In the genomic region with DNA sequence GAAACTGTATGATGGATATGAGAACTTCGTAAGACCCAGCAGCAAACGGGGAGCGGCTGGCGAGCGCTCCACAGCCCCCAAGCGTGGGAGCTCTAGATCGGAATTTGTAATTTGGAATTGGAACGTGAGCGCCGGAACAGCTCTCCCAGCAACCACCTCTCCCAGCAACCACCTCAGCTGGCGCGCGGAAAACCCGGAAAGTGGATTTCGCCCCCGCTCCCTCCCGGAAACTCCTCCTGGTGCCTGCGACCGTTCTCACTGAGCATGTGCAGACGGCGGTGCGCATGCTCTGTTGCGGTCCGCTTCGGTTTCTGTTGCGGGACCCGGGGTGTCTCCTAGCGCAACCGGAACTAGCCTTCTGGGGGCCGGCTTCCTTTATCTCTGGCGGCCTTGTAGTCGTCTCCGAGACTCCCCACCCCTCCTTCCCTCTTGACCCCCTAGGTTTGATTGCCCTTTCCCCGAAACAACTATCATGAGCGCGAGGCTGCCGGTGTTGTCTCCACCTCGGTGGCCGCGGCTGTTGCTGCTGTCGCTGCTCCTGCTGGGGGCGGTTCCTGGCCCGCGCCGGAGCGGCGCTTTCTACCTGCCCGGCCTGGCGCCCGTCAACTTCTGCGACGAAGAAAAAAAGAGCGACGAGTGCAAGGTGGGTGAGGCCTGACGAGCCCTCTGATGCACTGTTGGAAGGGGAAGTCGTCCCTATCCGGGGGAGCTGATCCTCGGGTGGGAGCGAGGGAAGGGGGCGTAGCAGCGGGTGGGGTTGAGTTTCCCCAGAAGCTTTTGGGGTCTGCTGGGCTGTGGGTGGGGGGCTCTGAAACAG, we compare ENCODE assay signal across 1 cellular context.
TF ChIP-seq lines count a peak whose summit lies in the region.

A gene with protein sequence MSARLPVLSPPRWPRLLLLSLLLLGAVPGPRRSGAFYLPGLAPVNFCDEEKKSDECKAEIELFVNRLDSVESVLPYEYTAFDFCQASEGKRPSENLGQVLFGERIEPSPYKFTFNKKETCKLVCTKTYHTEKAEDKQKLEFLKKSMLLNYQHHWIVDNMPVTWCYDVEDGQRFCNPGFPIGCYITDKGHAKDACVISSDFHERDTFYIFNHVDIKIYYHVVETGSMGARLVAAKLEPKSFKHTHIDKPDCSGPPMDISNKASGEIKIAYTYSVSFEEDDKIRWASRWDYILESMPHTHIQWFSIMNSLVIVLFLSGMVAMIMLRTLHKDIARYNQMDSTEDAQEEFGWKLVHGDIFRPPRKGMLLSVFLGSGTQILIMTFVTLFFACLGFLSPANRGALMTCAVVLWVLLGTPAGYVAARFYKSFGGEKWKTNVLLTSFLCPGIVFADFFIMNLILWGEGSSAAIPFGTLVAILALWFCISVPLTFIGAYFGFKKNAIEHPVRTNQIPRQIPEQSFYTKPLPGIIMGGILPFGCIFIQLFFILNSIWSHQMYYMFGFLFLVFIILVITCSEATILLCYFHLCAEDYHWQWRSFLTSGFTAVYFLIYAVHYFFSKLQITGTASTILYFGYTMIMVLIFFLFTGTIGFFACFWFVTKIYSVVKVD (plus strand): TSS at position 338 of the 817 bp plus-strand sequence. CDS start 135 bp downstream, at position 473.

TF ChIP-seq in K562, 482 proteins besides CTCF, POLR2A, EP300 and RAD21 (continued from another document and continues in another):
- TF ChIP-seq, protein P1, sequence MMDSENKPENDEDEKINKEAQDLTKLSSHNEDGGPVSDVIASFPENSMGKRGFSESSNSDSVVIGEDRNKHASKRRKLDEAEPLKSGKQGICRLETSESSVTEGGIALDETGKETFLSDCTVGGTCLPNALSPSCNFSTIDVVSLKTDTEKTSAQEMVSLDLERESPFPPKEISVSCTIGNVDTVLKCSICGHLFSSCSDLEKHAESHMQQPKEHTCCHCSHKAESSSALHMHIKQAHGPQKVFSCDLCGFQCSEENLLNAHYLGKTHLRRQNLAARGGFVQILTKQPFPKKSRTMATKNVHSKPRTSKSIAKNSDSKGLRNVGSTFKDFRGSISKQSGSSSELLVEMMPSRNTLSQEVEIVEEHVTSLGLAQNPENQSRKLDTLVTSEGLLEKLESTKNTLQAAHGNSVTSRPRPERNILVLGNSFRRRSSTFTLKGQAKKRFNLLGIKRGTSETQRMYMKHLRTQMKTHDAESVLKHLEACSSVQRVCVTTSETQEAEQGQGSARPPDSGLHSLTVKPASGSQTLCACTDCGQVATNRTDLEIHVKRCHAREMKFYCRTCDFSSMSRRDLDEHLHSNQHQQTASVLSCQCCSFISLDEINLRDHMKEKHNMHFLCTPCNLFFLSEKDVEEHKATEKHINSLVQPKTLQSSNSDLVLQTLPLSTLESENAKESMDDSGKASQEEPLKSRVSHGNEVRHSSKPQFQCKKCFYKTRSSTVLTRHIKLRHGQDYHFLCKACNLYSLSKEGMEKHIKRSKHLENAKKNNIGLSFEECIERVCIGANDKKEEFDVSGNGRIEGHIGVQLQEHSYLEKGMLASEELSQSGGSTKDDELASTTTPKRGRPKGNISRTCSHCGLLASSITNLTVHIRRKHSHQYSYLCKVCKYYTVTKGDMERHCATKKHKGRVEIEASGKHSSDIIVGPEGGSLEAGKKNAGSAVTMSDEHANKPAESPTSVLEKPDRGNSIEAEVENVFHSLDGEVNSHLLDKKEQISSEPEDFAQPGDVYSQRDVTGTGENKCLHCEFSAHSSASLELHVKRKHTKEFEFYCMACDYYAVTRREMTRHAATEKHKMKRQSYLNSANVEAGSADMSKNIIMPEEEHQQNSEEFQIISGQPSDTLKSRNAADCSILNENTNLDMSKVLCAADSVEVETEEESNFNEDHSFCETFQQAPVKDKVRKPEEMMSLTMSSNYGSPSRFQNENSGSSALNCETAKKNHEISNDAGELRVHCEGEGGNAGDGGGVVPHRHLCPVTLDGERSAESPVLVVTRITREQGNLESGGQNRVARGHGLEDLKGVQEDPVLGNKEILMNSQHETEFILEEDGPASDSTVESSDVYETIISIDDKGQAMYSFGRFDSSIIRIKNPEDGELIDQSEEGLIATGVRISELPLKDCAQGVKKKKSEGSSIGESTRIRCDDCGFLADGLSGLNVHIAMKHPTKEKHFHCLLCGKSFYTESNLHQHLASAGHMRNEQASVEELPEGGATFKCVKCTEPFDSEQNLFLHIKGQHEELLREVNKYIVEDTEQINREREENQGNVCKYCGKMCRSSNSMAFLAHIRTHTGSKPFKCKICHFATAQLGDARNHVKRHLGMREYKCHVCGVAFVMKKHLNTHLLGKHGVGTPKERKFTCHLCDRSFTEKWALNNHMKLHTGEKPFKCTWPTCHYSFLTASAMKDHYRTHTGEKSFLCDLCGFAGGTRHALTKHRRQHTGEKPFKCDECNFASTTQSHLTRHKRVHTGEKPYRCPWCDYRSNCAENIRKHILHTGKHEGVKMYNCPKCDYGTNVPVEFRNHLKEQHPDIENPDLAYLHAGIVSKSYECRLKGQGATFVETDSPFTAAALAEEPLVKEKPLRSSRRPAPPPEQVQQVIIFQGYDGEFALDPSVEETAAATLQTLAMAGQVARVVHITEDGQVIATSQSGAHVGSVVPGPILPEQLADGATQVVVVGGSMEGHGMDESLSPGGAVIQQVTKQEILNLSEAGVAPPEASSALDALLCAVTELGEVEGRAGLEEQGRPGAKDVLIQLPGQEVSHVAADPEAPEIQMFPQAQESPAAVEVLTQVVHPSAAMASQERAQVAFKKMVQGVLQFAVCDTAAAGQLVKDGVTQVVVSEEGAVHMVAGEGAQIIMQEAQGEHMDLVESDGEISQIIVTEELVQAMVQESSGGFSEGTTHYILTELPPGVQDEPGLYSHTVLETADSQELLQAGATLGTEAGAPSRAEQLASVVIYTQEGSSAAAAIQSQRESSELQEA (IDR thresholded peaks at IDR 0.05; ENCODE audit: low read depth): no peak
- TF ChIP-seq, protein P2, sequence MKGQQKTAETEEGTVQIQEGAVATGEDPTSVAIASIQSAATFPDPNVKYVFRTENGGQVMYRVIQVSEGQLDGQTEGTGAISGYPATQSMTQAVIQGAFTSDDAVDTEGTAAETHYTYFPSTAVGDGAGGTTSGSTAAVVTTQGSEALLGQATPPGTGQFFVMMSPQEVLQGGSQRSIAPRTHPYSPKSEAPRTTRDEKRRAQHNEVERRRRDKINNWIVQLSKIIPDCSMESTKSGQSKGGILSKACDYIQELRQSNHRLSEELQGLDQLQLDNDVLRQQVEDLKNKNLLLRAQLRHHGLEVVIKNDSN (CRISPR knock-in tag; IDR thresholded peaks at IDR 0.05): no peak
- peak; percentile 36; the same call in 1 of the 2 replicates for TF ChIP-seq SPI1 (IDR thresholded peaks at IDR 0.05; ENCODE audit: borderline replicate concordance, low read depth, low read length)
- no peak for TF ChIP-seq CCNT2 (IDR thresholded peaks at IDR 0.05; ENCODE audit: borderline replicate concordance, extremely low read depth, insufficient read length, low read depth, low read length)
- TF ChIP-seq TFAP4 (CRISPR knock-in tag; IDR thresholded peaks at IDR 0.05; ENCODE audit: borderline replicate concordance): peak; percentile 94
- no peak for TF ChIP-seq FOSL1 (tag; conservative IDR thresholded peaks at IDR 0.05)
- no peak for TF ChIP-seq ZNF23 (CRISPR knock-in tag; IDR thresholded peaks at IDR 0.05)
- no peak for TF ChIP-seq ARNT (IDR thresholded peaks at IDR 0.05)
- no peak for TF ChIP-seq MTA3 (IDR thresholded peaks at IDR 0.05; ENCODE audit: borderline replicate concordance)
- TF ChIP-seq ZNF586 (CRISPR knock-in tag; conservative IDR thresholded peaks at IDR 0.05): no peak
- TF ChIP-seq, protein P3, sequence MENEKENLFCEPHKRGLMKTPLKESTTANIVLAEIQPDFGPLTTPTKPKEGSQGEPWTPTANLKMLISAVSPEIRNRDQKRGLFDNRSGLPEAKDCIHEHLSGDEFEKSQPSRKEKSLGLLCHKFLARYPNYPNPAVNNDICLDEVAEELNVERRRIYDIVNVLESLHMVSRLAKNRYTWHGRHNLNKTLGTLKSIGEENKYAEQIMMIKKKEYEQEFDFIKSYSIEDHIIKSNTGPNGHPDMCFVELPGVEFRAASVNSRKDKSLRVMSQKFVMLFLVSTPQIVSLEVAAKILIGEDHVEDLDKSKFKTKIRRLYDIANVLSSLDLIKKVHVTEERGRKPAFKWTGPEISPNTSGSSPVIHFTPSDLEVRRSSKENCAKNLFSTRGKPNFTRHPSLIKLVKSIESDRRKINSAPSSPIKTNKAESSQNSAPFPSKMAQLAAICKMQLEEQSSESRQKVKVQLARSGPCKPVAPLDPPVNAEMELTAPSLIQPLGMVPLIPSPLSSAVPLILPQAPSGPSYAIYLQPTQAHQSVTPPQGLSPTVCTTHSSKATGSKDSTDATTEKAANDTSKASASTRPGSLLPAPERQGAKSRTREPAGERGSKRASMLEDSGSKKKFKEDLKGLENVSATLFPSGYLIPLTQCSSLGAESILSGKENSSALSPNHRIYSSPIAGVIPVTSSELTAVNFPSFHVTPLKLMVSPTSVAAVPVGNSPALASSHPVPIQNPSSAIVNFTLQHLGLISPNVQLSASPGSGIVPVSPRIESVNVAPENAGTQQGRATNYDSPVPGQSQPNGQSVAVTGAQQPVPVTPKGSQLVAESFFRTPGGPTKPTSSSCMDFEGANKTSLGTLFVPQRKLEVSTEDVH (IDR thresholded peaks at IDR 0.05; ENCODE audit: low read depth, partially characterized antibody): peak; percentile 58
- TF ChIP-seq, protein P4, sequence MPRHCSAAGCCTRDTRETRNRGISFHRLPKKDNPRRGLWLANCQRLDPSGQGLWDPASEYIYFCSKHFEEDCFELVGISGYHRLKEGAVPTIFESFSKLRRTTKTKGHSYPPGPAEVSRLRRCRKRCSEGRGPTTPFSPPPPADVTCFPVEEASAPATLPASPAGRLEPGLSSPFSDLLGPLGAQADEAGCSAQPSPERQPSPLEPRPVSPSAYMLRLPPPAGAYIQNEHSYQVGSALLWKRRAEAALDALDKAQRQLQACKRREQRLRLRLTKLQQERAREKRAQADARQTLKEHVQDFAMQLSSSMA (CRISPR knock-in tag; IDR thresholded peaks at IDR 0.05): no peak
- TF ChIP-seq ATF6 (CRISPR knock-in tag; IDR thresholded peaks at IDR 0.05): no peak
- TF ChIP-seq HNRNPLL (IDR thresholded peaks at IDR 0.05; ENCODE audit: low read depth, low read length, poor library complexity, severe bottlenecking): peak; percentile 68
- no peak for TF ChIP-seq SIRT6 (IDR thresholded peaks at IDR 0.05; ENCODE audit: low read depth, low read length)
- TF ChIP-seq PBX2 (CRISPR knock-in tag; IDR thresholded peaks at IDR 0.05; ENCODE audit: low read depth): no peak
- no peak for TF ChIP-seq PBX2 (tag; conservative IDR thresholded peaks at IDR 0.05; ENCODE audit: low read depth)
- TF ChIP-seq E2F3 (CRISPR knock-in tag; IDR thresholded peaks at IDR 0.05): no peak
- TF ChIP-seq ZNF436 (CRISPR knock-in tag; IDR thresholded peaks at IDR 0.05): no peak
- TF ChIP-seq, protein P5, sequence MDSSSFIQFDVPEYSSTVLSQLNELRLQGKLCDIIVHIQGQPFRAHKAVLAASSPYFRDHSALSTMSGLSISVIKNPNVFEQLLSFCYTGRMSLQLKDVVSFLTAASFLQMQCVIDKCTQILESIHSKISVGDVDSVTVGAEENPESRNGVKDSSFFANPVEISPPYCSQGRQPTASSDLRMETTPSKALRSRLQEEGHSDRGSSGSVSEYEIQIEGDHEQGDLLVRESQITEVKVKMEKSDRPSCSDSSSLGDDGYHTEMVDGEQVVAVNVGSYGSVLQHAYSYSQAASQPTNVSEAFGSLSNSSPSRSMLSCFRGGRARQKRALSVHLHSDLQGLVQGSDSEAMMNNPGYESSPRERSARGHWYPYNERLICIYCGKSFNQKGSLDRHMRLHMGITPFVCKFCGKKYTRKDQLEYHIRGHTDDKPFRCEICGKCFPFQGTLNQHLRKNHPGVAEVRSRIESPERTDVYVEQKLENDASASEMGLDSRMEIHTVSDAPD (CRISPR knock-in tag; IDR thresholded peaks at IDR 0.05): no peak
- TF ChIP-seq NCOR1 (IDR thresholded peaks at IDR 0.05): no peak
- no peak for TF ChIP-seq ZNF764 (CRISPR knock-in tag; IDR thresholded peaks at IDR 0.05; ENCODE audit: low read depth)
